Comparison of ENCODE assay signal across 10 cellular contexts in genomic region chr17:59361386-59361785, GRCh38. TPM values are rescaled to one million over a fixed set of nuclear protein-coding genes. Genes with fewer than 3 reads are reported as not detected.
DNase-seq lines count a peak whose midpoint lies in the region; ATAC-seq, FAIRE-seq and TF ChIP-seq lines count a peak whose summit lies in the region.
"Had no signal": no experiment of that assay in that cellular context is flagged by ENCODE, and none has a peak within 500 bp of the region (broad histone marks: within the 10 kb centered on the region; RNA-seq: fewer than 3 reads in every experiment).

No MANE protein-coding gene starts in this region.

- peak overlapping the region; percentile 75 to 90 (median 80) for H3K4me3 Mint-ChIP-seq in naive thymus-derived CD4-positive, alpha-beta T cell

- H3K36me3 ChIP-seq in naive thymus-derived CD4-positive, alpha-beta T cell (ENCODE audit: control insufficient read depth in 2 of 3, insufficient read depth in 3 of 3, low read length in 3 of 3): peaks cover 0 to 5% (median 0%) of the 10 kb centered on the region in 3 experiments

- H3K36me3 Mint-ChIP-seq in naive thymus-derived CD4-positive, alpha-beta T cell: peaks cover 0 to 27% (median 19%) of the 10 kb centered on the region in 5 donors

- H3K27ac Mint-ChIP-seq in naive thymus-derived CD4-positive, alpha-beta T cell: peak overlapping the region; percentile 89 to 98 (median 94)

- no peak for TF ChIP-seq CTCF in AG04449 (IDR thresholded peaks at IDR 0.05; ENCODE audit: insufficient read depth, low read length, missing control alignments)

- no peaks in the 10 kb centered on the region for H3K27me3 ChIP-seq in naive thymus-derived CD4-positive, alpha-beta T cell (ENCODE audit: control insufficient read depth in 2 of 2, insufficient read depth in 2 of 2, low read length in 2 of 2)

- H3K27ac ChIP-seq in naive thymus-derived CD4-positive, alpha-beta T cell (ENCODE audit: low read depth, low read length): peak overlapping the region; percentile 68

- ATAC-seq in naive thymus-derived CD4-positive, alpha-beta T cell: no peak
- ATAC-seq in HG03521 (IDR thresholded peaks at IDR 0.05; ENCODE audit: unreplicated experiment): no peak
- ATAC-seq: HepG2 had no signal

- FAIRE-seq in HTR-8/SVneo (lab: Jason Lieb, UNC): peak; percentile 72
- FAIRE-seq: HepG2, islet of Langerhans had no signal

- H3K9me3 Mint-ChIP-seq in naive thymus-derived CD4-positive, alpha-beta T cell: peaks cover 0 to 10% (median 2%) of the 10 kb centered on the region in 11 donors

- intact Hi-C loops in naive thymus-derived CD4-positive, alpha-beta T cell (cut with micrococcal nuclease): loop anchor here in 1 of 2 donors (2.0 to 5.0 kb wide), 2 partner anchors 13 to 66 kb away; no protein-coding TSS in a partner anchor

- H3K4me1 Mint-ChIP-seq in naive thymus-derived CD4-positive, alpha-beta T cell: peaks cover 55 to 94% (median 90%) of the 10 kb centered on the region in 7 donors

- no peak overlapping the region for H3K4me3 ChIP-seq in AG04449 (ENCODE audit: low read depth, low read length)
- peak overlapping the region; percentile 43 for H3K4me3 ChIP-seq in naive thymus-derived CD4-positive, alpha-beta T cell (ENCODE audit: low read length)

- H3K9me3 ChIP-seq in naive thymus-derived CD4-positive, alpha-beta T cell (ENCODE audit: control insufficient read depth in 2 of 3, low read length in 3 of 3): peaks cover 0 to 5% (median 2%) of the 10 kb centered on the region in 3 experiments

- DNase-seq in AG04449 (ENCODE audit: low read depth, low spot score) (peak; percentile 94), HTR-8/SVneo (ENCODE audit: insufficient read length, low spot score) (peak; percentile 75), amniotic stem cell (lab: John Stamatoyannopoulos, UW) (peak; percentile 86), LoVo (ENCODE audit: low spot score) (no peak), inferior parietal cortex (ENCODE audit: extremely low spot score) (no peak), SW 1271 (lab: John Stamatoyannopoulos, UW) (no peak)
- DNase-seq in naive thymus-derived CD4-positive, alpha-beta T cell: no peak

- H3K27me3 Mint-ChIP-seq in naive thymus-derived CD4-positive, alpha-beta T cell: no peaks in the 10 kb centered on the region

- POLR2A ChIA-PET in AG04449 (lab: Yijun Ruan, JAX): interaction anchor here (0.8 kb wide), 1 partner anchor 14 kb away, joined by 3 read pairs; no protein-coding TSS in a partner anchor
- POLR2A ChIA-PET in naive thymus-derived CD4-positive, alpha-beta T cell (lab: Charles Lee): interaction anchor here (1.5 to 4.4 kb wide), 4 partner anchors 14 to 30 kb away, joined by 5 to 96 read pairs (median 12); partner anchors contain the start of gene YPEL2

- CTCF ChIA-PET in AG04449 (lab: Yijun Ruan, JAX): interaction anchor here (1.8 kb wide), 1 partner anchor 32 kb away, joined by 11 read pairs; no protein-coding TSS in a partner anchor
- CTCF ChIA-PET in naive thymus-derived CD4-positive, alpha-beta T cell (lab: Charles Lee): interaction anchor here (1.3 to 2.6 kb wide), 2 partner anchors 31 to 45 kb away, joined by 3 to 16 read pairs; no protein-coding TSS in a partner anchor

- peaks cover 28 to 76% of the 10 kb centered on the region in 2 donors for H3K4me1 ChIP-seq in naive thymus-derived CD4-positive, alpha-beta T cell (ENCODE audit: control insufficient read depth in 2 of 2, insufficient read depth in 2 of 2, low read length in 2 of 2)

RNA-seq across cellular contexts. Expression of gene YPEL2, which starts 29.9 kb away (rescaled TPM):
- 10 to 100 TPM; 10.6 to 52.0 (median 46.8) TPM for total RNA-seq in naive thymus-derived CD4-positive, alpha-beta T cell
- polyA plus RNA-seq in naive thymus-derived CD4-positive, alpha-beta T cell: 10 to 100 TPM; 17.7 to 25.1 TPM

Comparison
In these comparisons a context has a peak if more than half of its experiments do, and no peak if none do; other contexts are left out.
1. DNase-seq: peak in AG04449 (single experiment), HTR-8/SVneo (single experiment) and amniotic stem cell (single experiment); none in naive thymus-derived CD4-positive, alpha-beta T cell (0 of 9), LoVo (single experiment), inferior parietal cortex (single experiment) and SW 1271 (0 of 2).